7 cellular contexts compared by ENCODE assay signal in the genomic region with DNA sequence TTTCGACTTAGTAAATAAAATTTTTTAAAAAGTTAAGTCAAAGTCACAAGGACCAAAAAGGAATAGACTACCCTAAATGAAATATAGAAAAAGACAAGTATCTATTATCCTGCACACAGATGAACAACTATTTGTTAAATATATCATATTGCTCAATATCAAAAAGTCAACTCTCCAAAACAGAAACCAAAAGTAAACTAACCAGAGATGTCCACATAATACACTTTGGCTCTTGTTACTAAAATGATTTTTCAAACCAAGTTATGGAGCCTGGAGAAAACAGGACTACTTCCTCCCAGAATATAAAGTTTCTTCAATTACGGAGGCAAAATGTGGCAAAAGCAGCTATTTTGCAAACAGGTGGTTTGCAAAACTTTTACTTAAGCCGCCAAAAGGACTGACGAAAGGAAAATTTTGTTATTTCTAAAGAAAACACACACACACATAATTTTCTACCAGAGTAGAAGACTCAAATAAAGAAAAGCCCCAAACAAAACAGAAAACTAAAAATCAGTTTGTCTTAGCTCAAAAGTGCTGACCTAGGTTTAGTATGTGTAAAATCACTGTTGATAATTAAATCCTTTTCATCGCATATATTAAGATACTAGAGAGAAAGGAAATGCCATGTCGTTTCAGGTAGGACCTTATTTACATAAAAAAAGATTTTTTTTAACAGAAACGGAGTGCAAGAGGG. TPM values are rescaled to one million over a fixed set of nuclear protein-coding genes. Genes with fewer than 3 reads are reported as not detected.
DNase-seq lines count a peak whose midpoint lies in the region; ATAC-seq, FAIRE-seq and TF ChIP-seq lines count a peak whose summit lies in the region.

No MANE protein-coding gene starts in this region.

- H3K36me3 ChIP-seq in Peyer's patch = no peaks in the 10 kb centered on the region
- no peaks in the 10 kb centered on the region for H3K36me3 ChIP-seq in psoas muscle (ENCODE audit: insufficient read depth in 1 of 2, low read depth in 1 of 2)

- peak; percentile 30 for FAIRE-seq in H54 (lab: Jason Lieb, UNC)

- H3K9me3 ChIP-seq in Peyer's patch (no peaks in the 10 kb centered on the region), psoas muscle (no peaks in the 10 kb centered on the region)

- peak overlapping the region; percentile 78 to 98 (median 89) for H3K27ac ChIP-seq in Peyer's patch
- peak overlapping the region; percentile 92 for H3K27ac ChIP-seq in psoas muscle

- no peak for DNase-seq in H54 (ENCODE audit: insufficient read length, low spot score)
- no peak for DNase-seq in Peyer's patch
- DNase-seq in epithelial cell of proximal tubule (ENCODE audit: low read depth) = no peak
- no peak for DNase-seq in psoas muscle
- no peak for DNase-seq in mucosa of gallbladder (ENCODE audit: low spot score)
- DNase-seq in foreskin melanocyte = no peak
- no peak for DNase-seq in NCI-H82 (lab: John Stamatoyannopoulos, UW)

- H3K27me3 ChIP-seq in Peyer's patch = no peaks in the 10 kb centered on the region
- H3K27me3 ChIP-seq in psoas muscle (ENCODE audit: insufficient read depth in 3 of 3, low read length in 2 of 3) = no peaks in the 10 kb centered on the region

- ATAC-seq in psoas muscle = peak in 1 of 4 donors; percentile 44

- peak overlapping the region; percentile 61 to 95 (median 78) for H3K4me3 ChIP-seq in Peyer's patch
- H3K4me3 ChIP-seq in epithelial cell of proximal tubule (ENCODE audit: low read depth, low read length) = peak overlapping the region; percentile 87
- H3K4me3 ChIP-seq in psoas muscle = peak overlapping the region; percentile 89

- TF ChIP-seq POLR2A in H54 (IDR thresholded peaks at IDR 0.05; ENCODE audit: low read depth, low read length) (no peak), Peyer's patch (IDR thresholded peaks at IDR 0.05) (no peak)

- WGBS in psoas muscle, 3 donors = 7 to 21% (median 10%) methylated on average over 7 of the region's 7 CpGs

- TF ChIP-seq CTCF in Peyer's patch (IDR thresholded peaks at IDR 0.05) (no peak), epithelial cell of proximal tubule (conservative IDR thresholded peaks at IDR 0.05; ENCODE audit: low read depth, low read length) (no peak), psoas muscle (IDR thresholded peaks at IDR 0.05) (no peak)

- H3K4me1 ChIP-seq in Peyer's patch = peaks cover 0 to 12% (median 0%) of the 10 kb centered on the region in 4 donors
- H3K4me1 ChIP-seq in psoas muscle = peaks cover 23% of the 10 kb centered on the region

- intact Hi-C loops in psoas muscle (cut with DNase I) = loop anchor here in 1 of 2 donors (5.0 kb wide), 1 partner anchor 133 kb away; no protein-coding TSS in a partner anchor

RNA-seq across cellular contexts. Expression of gene DPYD, which starts 1.1 kb away (rescaled TPM):
- 10 to 100 TPM; 30.8 to 39.7 (median 36.4) TPM for total RNA-seq in Peyer's patch
- total RNA-seq in epithelial cell of proximal tubule = 2.9 and 5.1 TPM in 2 replicates
- total RNA-seq in psoas muscle = 1 to 10 TPM; 5.1 to 7.3 (median 5.8) TPM
- polyA plus RNA-seq in psoas muscle = 1 to 10 TPM; 2.5 to 3.4 (median 2.6) TPM
- total RNA-seq in mucosa of gallbladder = 124 TPM
